Comparison of ENCODE assay signal across 12 cellular contexts in genomic region chr9:128104171-128104618, GRCh38. TPM values are rescaled to one million over a fixed set of nuclear protein-coding genes. Genes with fewer than 3 reads are reported as not detected.
A peak's percentile ranks its signal among the peaks of the same experiment; 100 is the strongest.
DNase-seq lines count a peak whose midpoint lies in the region; ATAC-seq lines count a peak whose summit lies in the region.
"Had no signal": no experiment of that assay in that cellular context is flagged by ENCODE, and none has a peak within 500 bp of the region (broad histone marks: within the 10 kb centered on the region; RNA-seq: fewer than 3 reads in every experiment).

No MANE protein-coding gene starts in this region.

- H3K36me3 Mint-ChIP-seq in CD4-positive, CD25-positive, alpha-beta regulatory T cell: peaks cover 36% of the 10 kb centered on the region

- no peak overlapping the region for H3K27ac ChIP-seq in CD4-positive, CD25-positive, alpha-beta regulatory T cell (ENCODE audit: insufficient read depth, low read length, poor library complexity, severe bottlenecking)
- H3K27ac ChIP-seq: SK-N-MC had no signal

- no peak overlapping the region for H3K4me3 ChIP-seq in CD4-positive, CD25-positive, alpha-beta regulatory T cell (ENCODE audit: low read depth, low read length)
- no peak overlapping the region for H3K4me3 ChIP-seq in MG63
- H3K4me3 ChIP-seq: prostate gland, SK-N-MC had no signal

- peaks cover 0 to 41% (median 19%) of the 10 kb centered on the region in 4 donors for H3K4me1 Mint-ChIP-seq in CD4-positive, CD25-positive, alpha-beta regulatory T cell

- no peak for ATAC-seq in CD4-positive, CD25-positive, alpha-beta regulatory T cell (ENCODE audit: low read depth in 2 of 2)
- no peak for ATAC-seq in GM19463 (IDR thresholded peaks at IDR 0.05; ENCODE audit: unreplicated experiment)

- H3K9me3 Mint-ChIP-seq in CD4-positive, CD25-positive, alpha-beta regulatory T cell: no peaks in the 10 kb centered on the region
- H3K9me3 Mint-ChIP-seq: activated CD4-positive, alpha-beta memory T cell treated with anti-CD3 and anti-CD28 coated beads for 36 hours; CD14-positive monocyte had no signal

- H3K27ac Mint-ChIP-seq in CD4-positive, CD25-positive, alpha-beta regulatory T cell: peak overlapping the region; percentile 69 to 78 (median 71)

- no peaks in the 10 kb centered on the region for H3K27me3 Mint-ChIP-seq in CD4-positive, CD25-positive, alpha-beta regulatory T cell
- H3K27me3 Mint-ChIP-seq: activated CD4-positive, alpha-beta memory T cell treated with anti-CD3 and anti-CD28 coated beads for 36 hours had no signal

- no peaks in the 10 kb centered on the region for H3K9me3 ChIP-seq in CD4-positive, CD25-positive, alpha-beta regulatory T cell (ENCODE audit: control insufficient read depth in 2 of 2, low read length in 2 of 2)
- H3K9me3 ChIP-seq in MG63: no peaks in the 10 kb centered on the region
- H3K9me3 ChIP-seq: prostate gland had no signal

- peaks cover 9% of the 10 kb centered on the region for H3K4me1 ChIP-seq in CD4-positive, CD25-positive, alpha-beta regulatory T cell (ENCODE audit: control insufficient read depth, insufficient read depth, low read length, poor library complexity, severe bottlenecking)

- no peak for DNase-seq in CD4-positive, CD25-positive, alpha-beta regulatory T cell
- peak; percentile 71 for DNase-seq in NCI-H1092 treated with DMSO at 0.1 percent for 48 hours (lab: John Stamatoyannopoulos, UW)
- DNase-seq in cerebellum (ENCODE audit: low spot score): peak; percentile 33
- DNase-seq in myocyte (ENCODE audit: low read depth): peak; percentile 95
- no peak for DNase-seq in stimulated activated CD4-positive, alpha-beta T cell treated with anti-CD3 and anti-CD28 coated beads, Interleukin-2, amount 100 ng/mL, for 24 hours
- DNase-seq in MG63: no peak
- DNase-seq in anterior cingulate cortex (lab: John Stamatoyannopoulos, UW): no peak

- no peaks in the 10 kb centered on the region for H3K27me3 ChIP-seq in CD4-positive, CD25-positive, alpha-beta regulatory T cell (ENCODE audit: control insufficient read depth, insufficient read depth, low read length)
- no peaks in the 10 kb centered on the region for H3K27me3 ChIP-seq in MG63

- H3K4me3 Mint-ChIP-seq in CD4-positive, CD25-positive, alpha-beta regulatory T cell: no peak overlapping the region
- H3K4me3 Mint-ChIP-seq: activated CD4-positive, alpha-beta memory T cell treated with anti-CD3 and anti-CD28 coated beads for 36 hours; CD14-positive monocyte had no signal

- peaks cover 70% of the 10 kb centered on the region for H3K36me3 ChIP-seq in CD4-positive, CD25-positive, alpha-beta regulatory T cell (ENCODE audit: control insufficient read depth, insufficient read depth, low read length)
- H3K36me3 ChIP-seq in MG63: peaks cover 17% of the 10 kb centered on the region; the same call in 1 of the 2 replicates

RNA-seq across cellular contexts. Expression of gene PTGES2, which starts 23.3 kb away (rescaled TPM):
- total RNA-seq in CD4-positive, CD25-positive, alpha-beta regulatory T cell: 48.6 TPM
- 10 to 100 TPM; 33.8 to 39.1 (median 37.6) TPM for polyA plus RNA-seq in CD4-positive, CD25-positive, alpha-beta regulatory T cell
- 41.5 TPM for total RNA-seq in cerebellum
- 65.9 and 68.6 TPM in 2 replicates for total RNA-seq in myocyte
- polyA plus RNA-seq in myocyte (2012): 60.2 TPM
- total RNA-seq in MG63 (2014; rRNA removed; shearing (Covaris generic); ENCODE audit: low replicate concordance): 114 and 120 TPM in 2 replicates

RNA-seq across cellular contexts. Expression of gene SLC25A25, which starts 36.2 kb away (rescaled TPM):
- total RNA-seq in CD4-positive, CD25-positive, alpha-beta regulatory T cell: 13.8 TPM
- 10 to 100 TPM; 11.3 to 12.0 (median 11.7) TPM for polyA plus RNA-seq in CD4-positive, CD25-positive, alpha-beta regulatory T cell
- 18.7 TPM for total RNA-seq in cerebellum
- total RNA-seq in myocyte: 36.5 and 46.1 TPM in 2 replicates
- 19.5 TPM for polyA plus RNA-seq in myocyte (2012)
- total RNA-seq in MG63 (2014; rRNA removed; shearing (Covaris generic); ENCODE audit: low replicate concordance): 7.4 and 8.7 TPM in 2 replicates

RNA-seq across cellular contexts. Expression of gene NAIF1, which starts 37.1 kb away (rescaled TPM):
- total RNA-seq in CD4-positive, CD25-positive, alpha-beta regulatory T cell: 16.8 TPM
- polyA plus RNA-seq in CD4-positive, CD25-positive, alpha-beta regulatory T cell: 10 to 100 TPM in 3 of 4 donors, 1 to 10 TPM in 1; 7.8 to 14.7 (median 12.3) TPM
- total RNA-seq in cerebellum (4.3 TPM), myocyte (9.9 and 12.3 TPM in 2 replicates)
- polyA plus RNA-seq in myocyte (2012): 11.2 TPM
- total RNA-seq in MG63 (2014; rRNA removed; shearing (Covaris generic); ENCODE audit: low replicate concordance): 6.4 and 10.7 TPM in 2 replicates

RNA-seq across cellular contexts. Expression of gene LCN2, which starts 45.1 kb away (rescaled TPM):
- 0.94 TPM for total RNA-seq in CD4-positive, CD25-positive, alpha-beta regulatory T cell
- polyA plus RNA-seq in CD4-positive, CD25-positive, alpha-beta regulatory T cell: not detected
- total RNA-seq in cerebellum (not detected), myocyte (not detected in 2 replicates)
- polyA plus RNA-seq in myocyte (2012): not detected
- not detected in 2 replicates for total RNA-seq in MG63 (2014; rRNA removed; shearing (Covaris generic); ENCODE audit: low replicate concordance)
- total RNA-seq: activated CD4-positive, alpha-beta memory T cell treated with anti-CD3 and anti-CD28 coated beads for 36 hours had no signal

RNA-seq across cellular contexts. Expression of gene BBLN, which starts 55.9 kb away (rescaled TPM):
- total RNA-seq in CD4-positive, CD25-positive, alpha-beta regulatory T cell: 70.9 TPM
- 100 to 1,000 TPM; 111 to 176 (median 128) TPM for polyA plus RNA-seq in CD4-positive, CD25-positive, alpha-beta regulatory T cell
- 24.9 TPM for total RNA-seq in cerebellum
- total RNA-seq in myocyte: 286 and 586 TPM in 2 replicates
- polyA plus RNA-seq in myocyte (2012): 116 TPM
- 37.3 and 57.0 TPM in 2 replicates for total RNA-seq in MG63 (2014; rRNA removed; shearing (Covaris generic); ENCODE audit: low replicate concordance)

Comparison
In these comparisons a context has a peak if more than half of its experiments do, and no peak if none do; other contexts are left out.
1. DNase-seq: peak in NCI-H1092 treated with DMSO at 0.1 percent for 48 hours (single experiment), cerebellum (single experiment) and myocyte (single experiment); none in CD4-positive, CD25-positive, alpha-beta regulatory T cell (0 of 3), stimulated activated CD4-positive, alpha-beta T cell treated with anti-CD3 and anti-CD28 coated beads, Interleukin-2, amount 100 ng/mL, for 24 hours (0 of 2), MG63 (single experiment) and anterior cingulate cortex (0 of 58).